8 cellular contexts compared by ENCODE assay signal in the genomic region with DNA sequence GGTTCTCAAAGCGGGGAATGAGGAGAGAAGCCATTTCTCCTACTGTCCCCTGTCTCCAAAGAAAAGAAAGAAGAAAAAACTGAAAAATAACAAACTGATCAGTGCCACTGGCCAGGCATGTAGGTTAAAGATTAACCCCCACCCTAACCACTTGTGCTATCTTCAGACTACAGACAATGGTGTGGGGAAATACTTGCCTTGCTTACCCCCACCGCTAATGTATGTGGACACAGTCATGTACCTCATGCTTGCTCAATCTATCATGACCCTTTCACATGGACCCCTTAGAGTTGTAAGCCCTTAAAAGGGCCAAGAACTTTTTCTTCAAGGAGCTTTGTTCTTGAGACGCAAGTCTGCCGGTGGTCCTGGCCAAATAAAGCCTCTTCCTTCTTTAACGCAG.
"Had no signal": no experiment of that assay in that cellular context is flagged by ENCODE, and none has a peak within 500 bp of the region (broad histone marks: within the 10 kb centered on the region; RNA-seq: fewer than 3 reads in every experiment).

No MANE protein-coding gene starts in this region.

- DNase-seq: GM23248, GOT3, H7, HFFc6, KBM-7 had no signal

- FAIRE-seq: HTR-8/SVneo had no signal

- H3K27me3 Mint-ChIP-seq: IgD-negative memory B cell had no signal

- H3K9me3 Mint-ChIP-seq: HFFc6, IgD-negative memory B cell had no signal

- H3K36me3 Mint-ChIP-seq: IgD-negative memory B cell had no signal

- H3K27ac Mint-ChIP-seq: HFFc6, IgD-negative memory B cell had no signal

- H3K4me3 Mint-ChIP-seq: HFFc6, IgD-negative memory B cell had no signal

- H3K4me1 Mint-ChIP-seq: IgD-negative memory B cell had no signal

- ATAC-seq: HCT116 had no signal
